In genomic region chr1:5734996-5735395, GRCh38 we compare ENCODE assay signal across 19 cellular contexts.
"Had no signal": no experiment of that assay in that cellular context is flagged by ENCODE, and none has a peak within 500 bp of the region (broad histone marks: within the 10 kb centered on the region; RNA-seq: fewer than 3 reads in every experiment).

No MANE protein-coding gene starts in this region.

- DNase-seq: activated CD4-positive, alpha-beta T cell treated with anti-CD3 and anti-CD28 coated beads for 48 hours; activated CD4-positive, alpha-beta T cell treated with anti-CD3 and anti-CD28 coated beads, Interleukin-2, amount 50 U/mL, for 4 hours; activated CD4-positive, CD25-positive, alpha-beta regulatory T cell treated with anti-CD3 and anti-CD28 coated beads, Interleukin-2, amount 50 U/mL, for 72 hours; activated CD8-positive, alpha-beta memory T cell treated with anti-CD3 and anti-CD28 coated beads, Interleukin-2, amount 50 U/mL, for 48 hours; activated CD8-positive, alpha-beta T cell treated with anti-CD3 and anti-CD28 coated beads, Interleukin-2, amount 10 ng/mL, durations not matched to agents 7 days and 5 days; activated gamma-delta T cell; activated naive CD4-positive, alpha-beta T cell treated with anti-CD3 and anti-CD28 coated beads, Interleukin-2, amount 10 ng/mL, durations not matched to agents 7 days and 5 days; activated T-cell treated with anti-CD3 and anti-CD28 coated beads, Interleukin-2, amount 50 U/mL, for 1 hour; MG63; MV-4-11; NCI-H1092 treated with DMSO at 0.1 percent for 48 hours; NCI-H1417 treated with DMSO at 0.1 percent for 48 hours; NCI-H1694; NCI-H2029; NCI-H345; NCI-H510A; SHP77 treated with DMSO at 0.1 percent for 48 hours had no signal

- H3K4me1 ChIP-seq: breast epithelium had no signal

- H3K4me3 ChIP-seq: breast epithelium, MG63 had no signal

- H3K27me3 ChIP-seq: MG63 had no signal

- FAIRE-seq: RCC 7860 had no signal

- H3K36me3 ChIP-seq: breast epithelium, MG63 had no signal

- H3K27ac ChIP-seq: breast epithelium had no signal

- H3K9me3 ChIP-seq: breast epithelium, MG63 had no signal

- ATAC-seq: activated CD8-positive, alpha-beta T cell treated with anti-CD3 and anti-CD28 coated beads, Interleukin-2, amount 10 ng/mL, durations not matched to agents 7 days and 5 days had no signal
